1 cellular context compared by ENCODE assay signal in the genomic region with DNA sequence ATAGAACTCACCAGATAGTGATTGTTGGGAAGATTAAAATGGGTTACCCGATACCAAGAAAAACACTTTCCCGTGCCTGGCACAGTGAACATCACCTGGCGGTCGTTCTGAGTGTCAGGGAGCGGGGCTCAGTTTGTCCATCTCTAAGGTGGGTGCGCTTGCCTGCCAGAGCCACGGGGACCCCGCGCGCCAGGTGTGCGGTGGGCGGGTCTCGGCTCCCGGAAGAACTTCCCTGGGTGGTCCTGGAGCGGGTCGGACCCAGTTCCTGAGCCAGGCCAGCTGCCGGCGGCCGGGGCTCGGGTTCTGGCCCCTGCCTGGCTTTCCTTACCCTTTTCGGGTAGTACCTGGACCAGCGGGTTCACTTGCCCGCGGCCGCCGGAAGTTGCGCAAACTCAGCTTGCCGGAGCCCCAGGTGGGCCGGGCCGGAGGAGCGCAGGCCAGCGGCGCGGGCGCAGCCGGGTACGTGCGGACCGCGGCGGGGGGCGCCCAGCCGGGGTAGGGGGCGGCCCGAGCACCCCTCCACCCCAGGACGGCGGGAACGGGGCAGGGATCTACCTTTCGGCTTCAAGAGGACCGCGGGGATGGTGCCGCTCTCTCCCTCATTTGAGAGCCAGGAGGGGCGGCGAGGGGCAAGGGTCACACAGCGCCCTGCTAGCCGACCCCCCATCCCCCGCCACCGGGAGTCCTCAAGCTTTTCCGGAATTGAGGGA.
A peak's percentile ranks its signal among the peaks of the same experiment; 100 is the strongest.
TF ChIP-seq lines count a peak whose summit lies in the region.

No MANE protein-coding gene starts in this region.

TF ChIP-seq in HepG2, 621 proteins besides CTCF, POLR2A, EP300 and RAD21 (continued from another document and continues in another):
- TF ChIP-seq MATR3 (CRISPR knock-in tag; IDR thresholded peaks at IDR 0.05) (no peak), ZNF878 (CRISPR knock-in tag; IDR thresholded peaks at IDR 0.05) (no peak), PHF5A (CRISPR knock-in tag; IDR thresholded peaks at IDR 0.05; ENCODE audit: low read depth, unreplicated experiment) (no peak), HCFC1 (IDR thresholded peaks at IDR 0.05; ENCODE audit: low read depth, low read length) (no peak), SNAI1 (CRISPR knock-in tag; IDR thresholded peaks at IDR 0.05; ENCODE audit: borderline replicate concordance) (peak; percentile 35; the same call in 1 of the 2 replicates), SATB2 (CRISPR knock-in tag; IDR thresholded peaks at IDR 0.05) (no peak), RBFOX2 (IDR thresholded peaks at IDR 0.05; ENCODE audit: low read depth, low read length) (peak; percentile 51; the same call in 1 of the 2 replicates), TIGD3 (CRISPR knock-in tag; IDR thresholded peaks at IDR 0.05; ENCODE audit: borderline replicate concordance) (no peak), THAP11 (CRISPR knock-in tag; IDR thresholded peaks at IDR 0.05) (no peak), ZNF7 (CRISPR knock-in tag; IDR thresholded peaks at IDR 0.05) (no peak), ZFP36 (IDR thresholded peaks at IDR 0.05; ENCODE audit: borderline replicate concordance, low read depth, low read length, partially characterized antibody) (no peak), ZBTB4 (CRISPR knock-in tag; IDR thresholded peaks at IDR 0.05; ENCODE audit: borderline replicate concordance) (no peak), HOXA5 (CRISPR knock-in tag; IDR thresholded peaks at IDR 0.05) (no peak), GPBP1L1 (CRISPR knock-in tag; IDR thresholded peaks at IDR 0.05) (no peak), MLLT10 (CRISPR knock-in tag; IDR thresholded peaks at IDR 0.05) (no peak), HDAC1 (CRISPR knock-in tag; IDR thresholded peaks at IDR 0.05) (peak; percentile 55), MAF1 (CRISPR knock-in tag; IDR thresholded peaks at IDR 0.05; ENCODE audit: borderline replicate concordance) (no peak), ARID2 (CRISPR knock-in tag; IDR thresholded peaks at IDR 0.05; ENCODE audit: borderline replicate concordance) (no peak), ZBTB10 (CRISPR knock-in tag; IDR thresholded peaks at IDR 0.05; ENCODE audit: borderline replicate concordance) (no peak), MEIS1 (CRISPR knock-in tag; IDR thresholded peaks at IDR 0.05; ENCODE audit: borderline replicate concordance) (no peak), ZBTB44 (CRISPR knock-in tag; IDR thresholded peaks at IDR 0.05) (no peak), ZNF678 (CRISPR knock-in tag; IDR thresholded peaks at IDR 0.05) (no peak), ZNF17 (CRISPR knock-in tag; IDR thresholded peaks at IDR 0.05) (no peak), ZNF138 (CRISPR knock-in tag; IDR thresholded peaks at IDR 0.05; ENCODE audit: low read depth) (no peak; the same call in 1 of the 2 replicates), ZNF432 (CRISPR knock-in tag; IDR thresholded peaks at IDR 0.05; ENCODE audit: borderline replicate concordance) (no peak), KLF16 (CRISPR knock-in tag; IDR thresholded peaks at IDR 0.05) (no peak), PAF1 (CRISPR knock-in tag; IDR thresholded peaks at IDR 0.05) (no peak), POGZ (CRISPR knock-in tag; IDR thresholded peaks at IDR 0.05) (peak; percentile 71), SP1 (IDR thresholded peaks at IDR 0.05) (no peak), SP1 (CRISPR knock-in tag; IDR thresholded peaks at IDR 0.05) (no peak), DRAP1 (CRISPR knock-in tag; IDR thresholded peaks at IDR 0.05) (no peak), SIX4 (CRISPR knock-in tag; IDR thresholded peaks at IDR 0.05) (no peak), EED (CRISPR knock-in tag; IDR thresholded peaks at IDR 0.05) (peak; percentile 47; the same call in 1 of the 2 replicates), TRIM24 (CRISPR knock-in tag; IDR thresholded peaks at IDR 0.05) (no peak), BHLHE40 (IDR thresholded peaks at IDR 0.05; ENCODE audit: low read length) (no peak), SOX5 (CRISPR knock-in tag; IDR thresholded peaks at IDR 0.05; ENCODE audit: borderline replicate concordance) (no peak), SSRP1 (CRISPR knock-in tag; IDR thresholded peaks at IDR 0.05) (no peak), ZNF713 (CRISPR knock-in tag; IDR thresholded peaks at IDR 0.05) (no peak), ZNF75D (CRISPR knock-in tag; IDR thresholded peaks at IDR 0.05; ENCODE audit: borderline replicate concordance) (no peak), AFF4 (CRISPR knock-in tag; IDR thresholded peaks at IDR 0.05) (no peak), BATF2 (CRISPR knock-in tag; IDR thresholded peaks at IDR 0.05) (no peak)
- TF ChIP-seq, protein P1, sequence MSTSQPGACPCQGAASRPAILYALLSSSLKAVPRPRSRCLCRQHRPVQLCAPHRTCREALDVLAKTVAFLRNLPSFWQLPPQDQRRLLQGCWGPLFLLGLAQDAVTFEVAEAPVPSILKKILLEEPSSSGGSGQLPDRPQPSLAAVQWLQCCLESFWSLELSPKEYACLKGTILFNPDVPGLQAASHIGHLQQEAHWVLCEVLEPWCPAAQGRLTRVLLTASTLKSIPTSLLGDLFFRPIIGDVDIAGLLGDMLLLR (CRISPR knock-in tag; IDR thresholded peaks at IDR 0.05): no peak; the same call in 1 of the 2 replicates
- TF ChIP-seq, protein P2, sequence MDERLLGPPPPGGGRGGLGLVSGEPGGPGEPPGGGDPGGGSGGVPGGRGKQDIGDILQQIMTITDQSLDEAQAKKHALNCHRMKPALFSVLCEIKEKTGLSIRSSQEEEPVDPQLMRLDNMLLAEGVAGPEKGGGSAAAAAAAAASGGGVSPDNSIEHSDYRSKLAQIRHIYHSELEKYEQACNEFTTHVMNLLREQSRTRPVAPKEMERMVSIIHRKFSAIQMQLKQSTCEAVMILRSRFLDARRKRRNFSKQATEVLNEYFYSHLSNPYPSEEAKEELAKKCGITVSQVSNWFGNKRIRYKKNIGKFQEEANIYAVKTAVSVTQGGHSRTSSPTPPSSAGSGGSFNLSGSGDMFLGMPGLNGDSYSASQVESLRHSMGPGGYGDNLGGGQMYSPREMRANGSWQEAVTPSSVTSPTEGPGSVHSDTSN (CRISPR knock-in tag; IDR thresholded peaks at IDR 0.05): no peak
